27 cellular contexts compared by ENCODE assay signal in genomic region chr5:132353593-132353992, GRCh38. TPM values are rescaled to one million over a fixed set of nuclear protein-coding genes. Genes with fewer than 3 reads are reported as not detected.
"Had no signal": no experiment of that assay in that cellular context is flagged by ENCODE, and none has a peak within 500 bp of the region (broad histone marks: within the 10 kb centered on the region; RNA-seq: fewer than 3 reads in every experiment).

No MANE protein-coding gene starts in this region.

- H3K27ac Mint-ChIP-seq: activated CD4-positive, alpha-beta T cell treated with anti-CD3 and anti-CD28 coated beads for 36 hours; activated naive CD4-positive, alpha-beta T cell treated with anti-CD3 and anti-CD28 coated beads for 36 hours; activated naive CD8-positive, alpha-beta T cell treated with anti-CD3 and anti-CD28 coated beads, Interleukin-2, amount 10 ng/mL, durations not matched to agents 7 days and 5 days; endodermal cell; naive thymus-derived CD4-positive, alpha-beta T cell; progenitor cell of endocrine pancreas; stimulated activated naive CD8-positive, alpha-beta T cell treated with anti-CD3 and anti-CD28 coated beads, Interleukin-15, Interleukin-2, amounts not matched to agents 100 ng/mL and 50 ng/mL, for 24 hours; T-helper 1 cell treated with Interleukin-12 subunit alpha and Interleukin-12 subunit beta and Interleukin-4 antibody, amounts not matched to agents 30 μg/mL and 1 μg/mL, for 36 hours; WTC11 had no signal

- H3K4me3 ChIP-seq: breast epithelium, coronary artery, heart left ventricle, lung, right atrium auricular region, thyroid gland, upper lobe of right lung had no signal

- DNase-seq: activated CD4-positive, alpha-beta T cell treated with anti-CD3 and anti-CD28 coated beads for 36 hours; activated CD4-positive, alpha-beta T cell treated with anti-CD3 and anti-CD28 coated beads, Interleukin-2, amount 50 U/mL, for 4 hours; activated CD8-positive, alpha-beta memory T cell treated with anti-CD3 and anti-CD28 coated beads, Interleukin-2, amount 50 U/mL, for 48 hours; activated naive CD4-positive, alpha-beta T cell treated with anti-CD3 and anti-CD28 coated beads for 36 hours; activated naive CD8-positive, alpha-beta T cell treated with anti-CD3 and anti-CD28 coated beads, Interleukin-2, amount 10 ng/mL, durations not matched to agents 7 days and 5 days; activated T-cell treated with anti-CD3 and anti-CD28 coated beads, Interleukin-2, amount 50 U/mL, for 48 hours; amniotic stem cell; cerebellar nuclear complex; endodermal cell; heart left ventricle; islet precursor cell; left colon; naive thymus-derived CD4-positive, alpha-beta T cell; stimulated activated CD4-positive, alpha-beta T cell treated with anti-CD3 and anti-CD28 coated beads, Interleukin-1b, Interleukin-23, amount 100 ng/mL, for 48 hours; substantia nigra; T1000; thyroid gland; upper lobe of right lung had no signal

- H3K36me3 ChIP-seq: breast epithelium, upper lobe of right lung had no signal

- H3K27me3 ChIP-seq: breast epithelium, heart left ventricle, right atrium auricular region, thyroid gland, upper lobe of right lung had no signal

- H3K9me3 ChIP-seq: breast epithelium, thyroid gland, upper lobe of right lung had no signal

- H3K9me3 Mint-ChIP-seq: activated naive CD8-positive, alpha-beta T cell treated with anti-CD3 and anti-CD28 coated beads, Interleukin-2, amount 10 ng/mL, durations not matched to agents 7 days and 5 days; stimulated activated naive CD8-positive, alpha-beta T cell treated with anti-CD3 and anti-CD28 coated beads, Interleukin-15, Interleukin-2, amounts not matched to agents 100 ng/mL and 50 ng/mL, for 24 hours; T-helper 1 cell treated with Interleukin-12 subunit alpha and Interleukin-12 subunit beta and Interleukin-4 antibody, amounts not matched to agents 30 μg/mL and 1 μg/mL, for 36 hours had no signal

- H3K27ac ChIP-seq: breast epithelium, coronary artery, right atrium auricular region, thyroid gland, upper lobe of right lung had no signal

- H3K4me1 ChIP-seq: breast epithelium, right atrium auricular region, thyroid gland had no signal

- H3K27me3 Mint-ChIP-seq: activated CD4-positive, alpha-beta T cell treated with anti-CD3 and anti-CD28 coated beads for 36 hours; activated naive CD8-positive, alpha-beta T cell treated with anti-CD3 and anti-CD28 coated beads, Interleukin-2, amount 10 ng/mL, durations not matched to agents 7 days and 5 days; progenitor cell of endocrine pancreas; stimulated activated naive CD8-positive, alpha-beta T cell treated with anti-CD3 and anti-CD28 coated beads, Interleukin-15, Interleukin-2, amounts not matched to agents 100 ng/mL and 50 ng/mL, for 24 hours had no signal

- H3K4me3 Mint-ChIP-seq: activated CD4-positive, alpha-beta T cell treated with anti-CD3 and anti-CD28 coated beads for 36 hours; activated naive CD4-positive, alpha-beta T cell treated with anti-CD3 and anti-CD28 coated beads for 36 hours; activated naive CD8-positive, alpha-beta T cell treated with anti-CD3 and anti-CD28 coated beads, Interleukin-2, amount 10 ng/mL, durations not matched to agents 7 days and 5 days; endodermal cell; naive thymus-derived CD4-positive, alpha-beta T cell; neural crest cell; stimulated activated naive CD8-positive, alpha-beta T cell treated with anti-CD3 and anti-CD28 coated beads, Interleukin-15, Interleukin-2, amounts not matched to agents 100 ng/mL and 50 ng/mL, for 24 hours; T-helper 1 cell treated with Interleukin-12 subunit alpha and Interleukin-12 subunit beta and Interleukin-4 antibody, amounts not matched to agents 30 μg/mL and 1 μg/mL, for 36 hours; WTC11 had no signal

- ATAC-seq: activated CD4-positive, alpha-beta T cell treated with anti-CD3 and anti-CD28 coated beads for 36 hours; WTC11 had no signal

- H3K4me1 Mint-ChIP-seq: activated CD4-positive, alpha-beta T cell treated with anti-CD3 and anti-CD28 coated beads for 36 hours; activated naive CD8-positive, alpha-beta T cell treated with anti-CD3 and anti-CD28 coated beads, Interleukin-2, amount 10 ng/mL, durations not matched to agents 7 days and 5 days; endodermal cell; neural crest cell had no signal

RNA-seq across cellular contexts. Expression of gene SLC22A4, which starts 59.4 kb away (rescaled TPM):
- polyA plus RNA-seq: naive thymus-derived CD4-positive, alpha-beta T cell had no signal
